1 cellular context compared by ENCODE assay signal in the genomic region with DNA sequence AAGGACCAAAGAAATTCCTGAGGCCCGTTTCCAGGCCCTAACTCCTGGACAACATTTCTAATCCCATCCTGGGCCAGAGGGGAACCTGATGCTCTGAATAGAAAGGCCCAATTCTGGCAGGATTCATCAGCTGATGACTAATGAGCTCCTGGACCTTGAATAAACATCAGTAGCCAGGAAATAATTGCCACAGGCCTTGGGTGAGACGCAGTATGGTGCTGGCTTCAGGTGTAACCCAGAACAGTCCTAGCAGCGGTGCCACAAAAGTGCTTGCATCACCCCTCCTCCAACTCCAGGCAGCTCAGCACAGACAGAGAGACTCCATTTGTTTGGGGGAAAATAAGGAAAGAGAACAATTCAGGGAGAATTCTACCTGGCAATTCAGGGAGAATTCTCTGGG.
TF ChIP-seq lines count a peak whose summit lies in the region.

No MANE protein-coding gene starts in this region.

TF ChIP-seq in H1, 55 proteins besides CTCF, POLR2A, EP300 and RAD21:
- TF ChIP-seq RNF2 (IDR thresholded peaks at IDR 0.05; ENCODE audit: borderline replicate concordance, low read depth, low read length, missing control alignments, poor library complexity, severe bottlenecking) (no peak), CBX5 (IDR thresholded peaks at IDR 0.05; ENCODE audit: low read depth, low read length) (no peak), GTF2F1 (IDR thresholded peaks at IDR 0.05; ENCODE audit: borderline replicate concordance, low read depth, low read length) (no peak)
